ENCODE assay signal across 21 cellular contexts in genomic region chr12:101966496-101966895, GRCh38.
DNase-seq lines count a peak whose midpoint lies in the region; ATAC-seq and FAIRE-seq lines count a peak whose summit lies in the region.
"Had no signal": no experiment of that assay in that cellular context is flagged by ENCODE, and none has a peak within 500 bp of the region (broad histone marks: within the 10 kb centered on the region; RNA-seq: fewer than 3 reads in every experiment).

No MANE protein-coding gene starts in this region.

- H3K27ac Mint-ChIP-seq in activated CD4-positive, alpha-beta T cell treated with anti-CD3 and anti-CD28 coated beads, Interleukin-2, amount 10 ng/mL, durations not matched to agents 24 days and 14 days, result no peak overlapping the region
- no peak overlapping the region for H3K27ac Mint-ChIP-seq in activated CD4-positive, alpha-beta T cell treated with anti-CD3 and anti-CD28 coated beads for 36 hours
- H3K27ac Mint-ChIP-seq: CD14-positive monocyte, HFFc6 had no signal

- H3K9me3 Mint-ChIP-seq in activated CD4-positive, alpha-beta T cell treated with anti-CD3 and anti-CD28 coated beads, Interleukin-2, amount 10 ng/mL, durations not matched to agents 24 days and 14 days, result peaks cover 6% of the 10 kb centered on the region
- H3K9me3 Mint-ChIP-seq in activated CD4-positive, alpha-beta T cell treated with anti-CD3 and anti-CD28 coated beads for 36 hours (ENCODE audit: low read depth), result no peaks in the 10 kb centered on the region
- H3K9me3 Mint-ChIP-seq: HFFc6 had no signal

- intact Hi-C loops in activated CD4-positive, alpha-beta T cell treated with anti-CD3 and anti-CD28 coated beads, Interleukin-2, amount 10 ng/mL, durations not matched to agents 24 days and 14 days (cut with micrococcal nuclease), result no loop called here
- intact Hi-C loops in activated CD4-positive, alpha-beta T cell treated with anti-CD3 and anti-CD28 coated beads for 36 hours (cut with DNase I, micrococcal nuclease), result no loop called here

- H3K36me3 Mint-ChIP-seq in activated CD4-positive, alpha-beta T cell treated with anti-CD3 and anti-CD28 coated beads, Interleukin-2, amount 10 ng/mL, durations not matched to agents 24 days and 14 days (ENCODE audit: low read depth), result no peaks in the 10 kb centered on the region
- no peaks in the 10 kb centered on the region for H3K36me3 Mint-ChIP-seq in activated CD4-positive, alpha-beta T cell treated with anti-CD3 and anti-CD28 coated beads for 36 hours (ENCODE audit: low read depth)
- H3K36me3 Mint-ChIP-seq: CD14-positive monocyte; CD8-positive, alpha-beta memory T cell had no signal

- ATAC-seq in activated CD4-positive, alpha-beta T cell treated with anti-CD3 and anti-CD28 coated beads for 36 hours, result no peak

- peaks cover 6% of the 10 kb centered on the region for H3K27me3 Mint-ChIP-seq in activated CD4-positive, alpha-beta T cell treated with anti-CD3 and anti-CD28 coated beads, Interleukin-2, amount 10 ng/mL, durations not matched to agents 24 days and 14 days
- no peaks in the 10 kb centered on the region for H3K27me3 Mint-ChIP-seq in activated CD4-positive, alpha-beta T cell treated with anti-CD3 and anti-CD28 coated beads for 36 hours
- H3K27me3 Mint-ChIP-seq: CD4-positive, alpha-beta T cell; CD8-positive, alpha-beta memory T cell had no signal

- peaks cover 8% of the 10 kb centered on the region for H3K4me1 Mint-ChIP-seq in activated CD4-positive, alpha-beta T cell treated with anti-CD3 and anti-CD28 coated beads, Interleukin-2, amount 10 ng/mL, durations not matched to agents 24 days and 14 days
- peaks cover 17% of the 10 kb centered on the region for H3K4me1 Mint-ChIP-seq in activated CD4-positive, alpha-beta T cell treated with anti-CD3 and anti-CD28 coated beads for 36 hours

- peak; percentile 10 for DNase-seq in activated CD4-positive, alpha-beta T cell treated with anti-CD3 and anti-CD28 coated beads, Interleukin-2, amount 10 ng/mL, durations not matched to agents 24 days and 14 days
- DNase-seq in activated CD4-positive, alpha-beta T cell treated with anti-CD3 and anti-CD28 coated beads for 36 hours, result no peak
- DNase-seq in DMS53 treated with DMSO at 0.1 percent for 48 hours (lab: John Stamatoyannopoulos, UW; ENCODE audit: unreplicated experiment), result peak; percentile 36
- no peak for DNase-seq in GM18507 (ENCODE audit: extremely low spot score, insufficient read length, low read depth)
- DNase-seq in kidney glomerular epithelial cell (lab: John Stamatoyannopoulos, UW), result no peak
- DNase-seq in activated T-cell treated with anti-CD3 and anti-CD28 coated beads for 4 hours, result no peak
- no peak for DNase-seq in SIG-M5 (lab: John Stamatoyannopoulos, UW)
- DNase-seq: ACHN; AML-193; BE2C; CD4-positive, alpha-beta T cell; CD8-positive, alpha-beta memory T cell; DMS 273 treated with DMSO at 0.1 percent for 48 hours; DND-41; GOT3; HFFc6 had no signal

- FAIRE-seq in GM18507 (lab: Jason Lieb, UNC), result peak; percentile 53
- FAIRE-seq: A204.1, D721Med, G401.6, H54 had no signal

- H3K4me3 Mint-ChIP-seq in activated CD4-positive, alpha-beta T cell treated with anti-CD3 and anti-CD28 coated beads, Interleukin-2, amount 10 ng/mL, durations not matched to agents 24 days and 14 days, result no peak overlapping the region
- H3K4me3 Mint-ChIP-seq in activated CD4-positive, alpha-beta T cell treated with anti-CD3 and anti-CD28 coated beads for 36 hours, result no peak overlapping the region
- H3K4me3 Mint-ChIP-seq: CD14-positive monocyte; CD4-positive, alpha-beta T cell; CD8-positive, alpha-beta memory T cell; HFFc6 had no signal

- CTCF ChIA-PET in activated CD4-positive, alpha-beta T cell treated with anti-CD3 and anti-CD28 coated beads for 36 hours (lab: Charles Lee), result interaction anchor here (1.2 to 1.6 kb wide), 2 partner anchors 8 to 48 kb away, joined by 4 to 5 read pairs; no protein-coding TSS in a partner anchor

- POLR2A ChIA-PET in activated CD4-positive, alpha-beta T cell treated with anti-CD3 and anti-CD28 coated beads for 36 hours (lab: Charles Lee), result no interaction called here

Comparison
In these comparisons a context has a peak if more than half of its experiments do, and no peak if none do; other contexts are left out.
1. DNase-seq: peak in activated CD4-positive, alpha-beta T cell treated with anti-CD3 and anti-CD28 coated beads, Interleukin-2, amount 10 ng/mL, durations not matched to agents 24 days and 14 days (single experiment) and DMS53 treated with DMSO at 0.1 percent for 48 hours (single experiment); none in activated CD4-positive, alpha-beta T cell treated with anti-CD3 and anti-CD28 coated beads for 36 hours (single experiment), GM18507 (single experiment), kidney glomerular epithelial cell (single experiment), activated T-cell treated with anti-CD3 and anti-CD28 coated beads for 4 hours (single experiment) and SIG-M5 (single experiment).